20 cellular contexts compared by ENCODE assay signal in genomic region chr1:20538227-20538626, GRCh38. TPM values are rescaled to one million over a fixed set of nuclear protein-coding genes. Genes with fewer than 3 reads are reported as not detected.
A peak's percentile ranks its signal among the peaks of the same experiment; 100 is the strongest.
DNase-seq lines count a peak whose midpoint lies in the region; ATAC-seq and TF ChIP-seq lines count a peak whose summit lies in the region.
"Had no signal": no experiment of that assay in that cellular context is flagged by ENCODE, and none has a peak within 500 bp of the region (broad histone marks: within the 10 kb centered on the region; RNA-seq: fewer than 3 reads in every experiment).

No MANE protein-coding gene starts in this region.

- no peak overlapping the region for H2AFZ ChIP-seq in PC-3 (ENCODE audit: low read length)
- H2AFZ ChIP-seq: GM23338 had no signal

- no peaks in the 10 kb centered on the region for H3K27me3 ChIP-seq in PC-3 (ENCODE audit: low read length)
- H3K27me3 ChIP-seq: Peyer's patch had no signal

- no peak overlapping the region for H3K4me3 ChIP-seq in PC-3 (ENCODE audit: low read length)
- H3K4me3 ChIP-seq: A549, GM23338, HAP-1, Peyer's patch, SJCRH30 had no signal

- no peaks in the 10 kb centered on the region for H4K20me1 ChIP-seq in PC-3 (ENCODE audit: low read length)

- peak overlapping the region; percentile 45 for H3K27ac ChIP-seq in 22Rv1
- H3K27ac ChIP-seq in PC-3 (ENCODE audit: low read length), result no peak overlapping the region
- H3K27ac ChIP-seq: A549, Peyer's patch, SJCRH30 had no signal

- intact Hi-C loops in PC-3 (cut with micrococcal nuclease), result loop anchor here (2.0 kb wide), 1 partner anchor 63 kb away; no protein-coding TSS in a partner anchor

- DNase-seq in DMS53 treated with DMSO at 0.1 percent for 48 hours (lab: John Stamatoyannopoulos, UW; ENCODE audit: unreplicated experiment) (peak; percentile 82), NCI-H2196 treated with DMSO at 0.1 percent for 48 hours (lab: John Stamatoyannopoulos, UW; ENCODE audit: unreplicated experiment) (peak; percentile 50), PC-3 (peak; percentile 48), UCSD-AML1 (lab: John Stamatoyannopoulos, UW; ENCODE audit: unreplicated experiment) (no peak)
- DNase-seq: CD4-positive, CD25-positive, alpha-beta regulatory T cell; KBM-7; NCI-H1092; NCI-H1694 treated with DMSO at 0.1 percent for 48 hours; NCI-H446; NCI-H69; Peyer's patch; SJCRH30; T-cell had no signal

- no peaks in the 10 kb centered on the region for H3K79me2 ChIP-seq in PC-3 (ENCODE audit: low read length)

- CTCF ChIA-PET in PC-3 (lab: Charles Lee), result interaction anchor here (0.5 to 1.4 kb wide), 6 partner anchors 11 to 96 kb away, joined by 3 to 9 read pairs (median 4); no protein-coding TSS in a partner anchor

- H3K9me2 ChIP-seq in PC-3 (replicated peaks; ENCODE audit: low read length), result no peaks in the 10 kb centered on the region

- H3K36me3 ChIP-seq in PC-3 (ENCODE audit: low read depth, low read length), result no peaks in the 10 kb centered on the region
- H3K36me3 ChIP-seq: HAP-1, Peyer's patch, SJCRH30 had no signal

- H3K9me3 ChIP-seq in PC-3 (ENCODE audit: low read length), result no peaks in the 10 kb centered on the region
- H3K9me3 ChIP-seq: A549, HAP-1, Peyer's patch, SJCRH30 had no signal

- H3K9ac ChIP-seq in PC-3 (ENCODE audit: low read length), result no peak overlapping the region

- POLR2A ChIA-PET in PC-3 (lab: Charles Lee; ENCODE audit: unreplicated experiment), result interaction anchor here (0.5 kb wide), 1 partner anchor 395 kb away, joined by 3 read pairs; no protein-coding TSS in a partner anchor

- H3K4me1 ChIP-seq in PC-3 (ENCODE audit: insufficient read depth, low read length), result peaks cover 29% of the 10 kb centered on the region
- H3K4me1 ChIP-seq: HAP-1, Peyer's patch, SJCRH30 had no signal

- H3F3A ChIP-seq in PC-3 (ENCODE audit: low read length, unreplicated experiment), result peaks cover 3% of the 10 kb centered on the region

- peak overlapping the region; percentile 53 for H3K4me2 ChIP-seq in PC-3 (ENCODE audit: low read length)
- H3K4me2 ChIP-seq: GM23338 had no signal

- TF ChIP-seq CTCF in 22Rv1 (IDR thresholded peaks at IDR 0.05) (no peak), PC-3 (conservative IDR thresholded peaks at IDR 0.05; ENCODE audit: low read depth, low read length) (no peak)

- ATAC-seq in PC-3 (peak; percentile 40), GM21423 (IDR thresholded peaks at IDR 0.05; ENCODE audit: unreplicated experiment) (no peak), HG02973 (IDR thresholded peaks at IDR 0.05; ENCODE audit: unreplicated experiment) (no peak)
- ATAC-seq: A549, GM23338, T-cell had no signal

- BruUV-seq in PC-3 (replicated peaks; lab: Mats Ljungman, UMichigan), result no TSS peak

RNA-seq across cellular contexts. Expression of gene FAM43B, which starts 14.1 kb away (rescaled TPM):
- 0.11 TPM in 1 of 2 replicates, not detected in the other for total RNA-seq in PC-3 (2014; rRNA removed)
- total RNA-seq: B cell; CD4-positive, CD25-positive, alpha-beta regulatory T cell; Peyer's patch; T-cell had no signal

RNA-seq across cellular contexts. Expression of gene MUL1, which starts 30.3 kb away (rescaled TPM):
- 28.9 and 29.5 TPM in 2 replicates for total RNA-seq in PC-3 (2014; rRNA removed)

RNA-seq across cellular contexts. Expression of gene CDA, which starts 50.7 kb away (rescaled TPM):
- 30.3 and 36.3 TPM in 2 replicates for total RNA-seq in PC-3 (2014; rRNA removed)
- total RNA-seq: B cell; CD4-positive, CD25-positive, alpha-beta regulatory T cell; SJCRH30 had no signal

RNA-seq across cellular contexts. Expression of gene CAMK2N1, which starts 52.2 kb away (rescaled TPM):
- total RNA-seq in PC-3 (2014; rRNA removed), result 51.2 and 56.9 TPM in 2 replicates
